1 cellular context compared by ENCODE assay signal in the genomic region with DNA sequence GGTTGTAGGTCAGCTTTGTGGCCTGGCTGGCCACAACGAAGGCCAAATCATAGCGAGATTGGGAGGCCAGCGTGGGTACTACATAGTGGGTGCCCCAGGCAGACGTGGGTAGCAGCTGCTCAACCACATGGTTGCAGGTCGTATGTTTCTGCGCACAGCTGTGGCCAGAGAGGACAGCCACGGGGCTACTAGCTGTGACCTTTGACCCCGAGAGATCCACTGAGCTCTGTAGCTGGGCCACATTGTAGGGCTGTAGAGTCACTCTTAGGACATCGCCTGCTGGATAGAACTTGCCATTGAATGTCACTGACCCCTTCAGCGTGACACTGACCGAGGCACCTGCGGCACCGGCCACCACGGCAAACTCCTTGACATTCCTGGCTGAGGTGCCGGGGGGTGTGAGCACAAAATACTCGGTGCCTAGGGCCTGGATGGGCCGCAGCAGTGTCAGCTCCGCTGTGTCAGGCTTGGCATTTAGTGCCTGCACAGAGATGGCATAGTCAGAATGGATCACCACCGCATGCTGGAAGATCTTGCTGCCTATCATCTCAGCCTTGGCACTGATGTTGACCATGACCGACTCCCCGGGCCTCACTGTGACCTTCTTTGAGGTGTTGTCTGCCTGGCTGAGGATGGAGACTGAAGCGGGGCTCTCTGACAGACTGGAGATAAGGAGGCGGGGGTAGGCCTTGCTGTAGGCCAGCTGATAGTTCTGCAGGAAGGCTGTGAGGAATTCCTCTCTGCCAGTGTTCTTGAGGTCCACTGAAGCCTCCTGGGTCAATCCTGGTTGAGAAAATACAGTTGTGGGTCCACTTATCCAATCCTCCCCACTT.
TF ChIP-seq lines count a peak whose summit lies in the region.

No MANE protein-coding gene starts in this region.

TF ChIP-seq in HepG2, 621 proteins besides CTCF, POLR2A, EP300 and RAD21:
- TF ChIP-seq, protein P1, sequence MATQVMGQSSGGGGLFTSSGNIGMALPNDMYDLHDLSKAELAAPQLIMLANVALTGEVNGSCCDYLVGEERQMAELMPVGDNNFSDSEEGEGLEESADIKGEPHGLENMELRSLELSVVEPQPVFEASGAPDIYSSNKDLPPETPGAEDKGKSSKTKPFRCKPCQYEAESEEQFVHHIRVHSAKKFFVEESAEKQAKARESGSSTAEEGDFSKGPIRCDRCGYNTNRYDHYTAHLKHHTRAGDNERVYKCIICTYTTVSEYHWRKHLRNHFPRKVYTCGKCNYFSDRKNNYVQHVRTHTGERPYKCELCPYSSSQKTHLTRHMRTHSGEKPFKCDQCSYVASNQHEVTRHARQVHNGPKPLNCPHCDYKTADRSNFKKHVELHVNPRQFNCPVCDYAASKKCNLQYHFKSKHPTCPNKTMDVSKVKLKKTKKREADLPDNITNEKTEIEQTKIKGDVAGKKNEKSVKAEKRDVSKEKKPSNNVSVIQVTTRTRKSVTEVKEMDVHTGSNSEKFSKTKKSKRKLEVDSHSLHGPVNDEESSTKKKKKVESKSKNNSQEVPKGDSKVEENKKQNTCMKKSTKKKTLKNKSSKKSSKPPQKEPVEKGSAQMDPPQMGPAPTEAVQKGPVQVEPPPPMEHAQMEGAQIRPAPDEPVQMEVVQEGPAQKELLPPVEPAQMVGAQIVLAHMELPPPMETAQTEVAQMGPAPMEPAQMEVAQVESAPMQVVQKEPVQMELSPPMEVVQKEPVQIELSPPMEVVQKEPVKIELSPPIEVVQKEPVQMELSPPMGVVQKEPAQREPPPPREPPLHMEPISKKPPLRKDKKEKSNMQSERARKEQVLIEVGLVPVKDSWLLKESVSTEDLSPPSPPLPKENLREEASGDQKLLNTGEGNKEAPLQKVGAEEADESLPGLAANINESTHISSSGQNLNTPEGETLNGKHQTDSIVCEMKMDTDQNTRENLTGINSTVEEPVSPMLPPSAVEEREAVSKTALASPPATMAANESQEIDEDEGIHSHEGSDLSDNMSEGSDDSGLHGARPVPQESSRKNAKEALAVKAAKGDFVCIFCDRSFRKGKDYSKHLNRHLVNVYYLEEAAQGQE (IDR thresholded peaks at IDR 0.05; ENCODE audit: borderline replicate concordance in 1 of 2, low read depth in 1 of 2, low read length in 2 of 2), result no peak
- TF ChIP-seq NR2F6 (IDR thresholded peaks at IDR 0.05) (0 out of 2 replicates have a peak, but pooled peaks have one; percentile 15), NR2F6 (CRISPR knock-in tag; IDR thresholded peaks at IDR 0.05) (no peak), ZNF687 (CRISPR knock-in tag; IDR thresholded peaks at IDR 0.05) (peak; percentile 13; the same call in 1 of the 2 replicates), HHEX (CRISPR knock-in tag; IDR thresholded peaks at IDR 0.05) (no peak)
